In the genomic region with DNA sequence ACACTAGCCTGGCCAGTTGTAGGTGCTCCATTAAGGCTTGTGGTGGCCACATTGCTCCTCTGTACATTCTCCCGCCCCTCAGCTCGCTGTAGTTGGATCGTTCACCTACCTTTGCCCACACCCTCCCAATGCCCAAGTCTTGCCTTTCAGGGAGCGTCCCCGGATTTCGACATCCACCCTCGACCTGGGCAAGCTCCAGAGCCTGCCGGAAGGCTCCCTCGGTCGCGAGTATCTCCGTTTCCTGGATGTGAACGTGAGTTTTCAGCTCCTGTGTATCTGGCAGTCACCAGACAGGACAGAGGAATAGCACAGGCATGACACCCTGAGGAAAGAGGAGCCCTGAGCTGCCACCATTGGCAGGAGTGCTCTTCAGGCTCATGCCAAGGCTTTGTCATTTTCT, we compare ENCODE assay signal across 16 cellular contexts. TPM values are rescaled to one million over a fixed set of nuclear protein-coding genes. Genes with fewer than 3 reads are reported as not detected.
DNase-seq lines count a peak whose midpoint lies in the region; ATAC-seq lines count a peak whose summit lies in the region.
"Had no signal": no experiment of that assay in that cellular context is flagged by ENCODE, and none has a peak within 500 bp of the region (broad histone marks: within the 10 kb centered on the region; RNA-seq: fewer than 3 reads in every experiment).

No MANE protein-coding gene starts in this region.

- no peaks in the 10 kb centered on the region for H3K9me3 Mint-ChIP-seq in activated naive CD8-positive, alpha-beta T cell (ENCODE audit: low read depth)
- H3K9me3 Mint-ChIP-seq in activated naive CD8-positive, alpha-beta T cell treated with anti-CD3 and anti-CD28 coated beads, Interleukin-2, amount 50 U/mL, for 24 hours: no peaks in the 10 kb centered on the region
- H3K9me3 Mint-ChIP-seq in stimulated activated effector memory CD8-positive, alpha-beta T cell treated with anti-CD3 and anti-CD28 coated beads, Interleukin-12 subunit alpha, Interleukin-12 subunit beta, amount 100 ng/mL, for 72 hours: no peaks in the 10 kb centered on the region

- peak overlapping the region; percentile 97 for H3K4me3 Mint-ChIP-seq in activated naive CD8-positive, alpha-beta T cell
- no peak overlapping the region for H3K4me3 Mint-ChIP-seq in activated naive CD8-positive, alpha-beta T cell treated with anti-CD3 and anti-CD28 coated beads, Interleukin-2, amount 50 U/mL, for 24 hours
- no peak overlapping the region for H3K4me3 Mint-ChIP-seq in T-helper 17 cell
- H3K4me3 Mint-ChIP-seq in stimulated activated effector memory CD8-positive, alpha-beta T cell treated with anti-CD3 and anti-CD28 coated beads, Interleukin-12 subunit alpha, Interleukin-12 subunit beta, amount 100 ng/mL, for 72 hours: no peak overlapping the region

- DNase-seq in activated naive CD8-positive, alpha-beta T cell treated with anti-CD3 and anti-CD28 coated beads, Interleukin-2, amount 50 U/mL, for 24 hours: no peak
- DNase-seq in T-helper 17 cell: no peak
- DNase-seq in stimulated activated effector memory CD8-positive, alpha-beta T cell treated with anti-CD3 and anti-CD28 coated beads, Interleukin-12 subunit alpha, Interleukin-12 subunit beta, amount 100 ng/mL, for 72 hours (ENCODE audit: low spot score in 2 of 2): no peak
- DNase-seq in stimulated activated naive CD4-positive, alpha-beta T cell (lab: John Stamatoyannopoulos, UW): no peak
- DNase-seq in stimulated activated CD4-positive, alpha-beta T cell treated with anti-CD3 and anti-CD28 coated beads, Interleukin-15, amount 100 ng/mL, for 24 hours: no peak
- DNase-seq: AML-193; Calu3; CD4-positive, CD25-positive, alpha-beta regulatory T cell; DND-41; GDM1; NCI-H1436; NCI-H2029 treated with DMSO at 0.1 percent for 48 hours; NCI-H510A treated with DMSO at 0.1 percent for 48 hours had no signal

- peak overlapping the region; percentile 50 for H3K27ac Mint-ChIP-seq in activated naive CD8-positive, alpha-beta T cell
- H3K27ac Mint-ChIP-seq in activated naive CD8-positive, alpha-beta T cell treated with anti-CD3 and anti-CD28 coated beads, Interleukin-2, amount 50 U/mL, for 24 hours: no peak overlapping the region
- H3K27ac Mint-ChIP-seq in T-helper 17 cell: peak overlapping the region; percentile 24
- peak overlapping the region; percentile 37 for H3K27ac Mint-ChIP-seq in stimulated activated effector memory CD8-positive, alpha-beta T cell treated with anti-CD3 and anti-CD28 coated beads, Interleukin-12 subunit alpha, Interleukin-12 subunit beta, amount 100 ng/mL, for 72 hours

- ATAC-seq in activated naive CD8-positive, alpha-beta T cell treated with anti-CD3 and anti-CD28 coated beads, Interleukin-2, amount 50 U/mL, for 24 hours: no peak
- no peak for ATAC-seq in T-helper 17 cell
- peak; percentile 35 for ATAC-seq in esophagus mucosa
- no peak for ATAC-seq in stimulated activated effector memory CD8-positive, alpha-beta T cell treated with anti-CD3 and anti-CD28 coated beads, Interleukin-12 subunit alpha, Interleukin-12 subunit beta, amount 100 ng/mL, for 72 hours
- ATAC-seq: HCT116 had no signal

- H3K4me1 Mint-ChIP-seq in activated naive CD8-positive, alpha-beta T cell (ENCODE audit: low read depth): peaks cover 12% of the 10 kb centered on the region
- peaks cover 32% of the 10 kb centered on the region for H3K4me1 Mint-ChIP-seq in activated naive CD8-positive, alpha-beta T cell treated with anti-CD3 and anti-CD28 coated beads, Interleukin-2, amount 50 U/mL, for 24 hours
- peaks cover 26% of the 10 kb centered on the region for H3K4me1 Mint-ChIP-seq in T-helper 17 cell
- peaks cover 6% of the 10 kb centered on the region for H3K4me1 Mint-ChIP-seq in stimulated activated effector memory CD8-positive, alpha-beta T cell treated with anti-CD3 and anti-CD28 coated beads, Interleukin-12 subunit alpha, Interleukin-12 subunit beta, amount 100 ng/mL, for 72 hours

- H3K36me3 Mint-ChIP-seq in activated naive CD8-positive, alpha-beta T cell: peaks cover 2% of the 10 kb centered on the region
- H3K36me3 Mint-ChIP-seq in activated naive CD8-positive, alpha-beta T cell treated with anti-CD3 and anti-CD28 coated beads, Interleukin-2, amount 50 U/mL, for 24 hours (ENCODE audit: low read depth): peaks cover 13% of the 10 kb centered on the region
- H3K36me3 Mint-ChIP-seq in T-helper 17 cell (ENCODE audit: low read depth): peaks cover 2% of the 10 kb centered on the region
- peaks cover 53% of the 10 kb centered on the region for H3K36me3 Mint-ChIP-seq in stimulated activated effector memory CD8-positive, alpha-beta T cell treated with anti-CD3 and anti-CD28 coated beads, Interleukin-12 subunit alpha, Interleukin-12 subunit beta, amount 100 ng/mL, for 72 hours

- H3K9me3 ChIP-seq in T-helper 17 cell (ENCODE audit: control insufficient read depth, low read length, poor library complexity, severe bottlenecking): no peaks in the 10 kb centered on the region

- H3K27me3 Mint-ChIP-seq in activated naive CD8-positive, alpha-beta T cell: no peaks in the 10 kb centered on the region
- H3K27me3 Mint-ChIP-seq in activated naive CD8-positive, alpha-beta T cell treated with anti-CD3 and anti-CD28 coated beads, Interleukin-2, amount 50 U/mL, for 24 hours: peaks cover 4% of the 10 kb centered on the region
- H3K27me3 Mint-ChIP-seq in T-helper 17 cell: no peaks in the 10 kb centered on the region

RNA-seq across cellular contexts. Expression of a gene that starts 3.0 kb away (rescaled TPM):
- 10 to 100 TPM; 35.8 to 36.7 TPM for total RNA-seq in T-helper 17 cell
- 61.7 TPM for total RNA-seq in esophagus mucosa

RNA-seq across cellular contexts. Expression of a gene that starts 3.4 kb away (rescaled TPM):
- 1 to 10 TPM; 8.5 to 9.9 TPM for total RNA-seq in T-helper 17 cell
- total RNA-seq in esophagus mucosa: 40.3 TPM

RNA-seq across cellular contexts. Expression of a gene that starts 14.7 kb away (rescaled TPM):
- total RNA-seq in T-helper 17 cell: 1 to 10 TPM; 8.2 to 8.3 TPM
- total RNA-seq in esophagus mucosa: 58.8 TPM

RNA-seq across cellular contexts. Expression of a gene that starts 45.5 kb away (rescaled TPM):
- total RNA-seq in T-helper 17 cell (10 to 100 TPM; 29.5 to 43.3 TPM), esophagus mucosa (38.5 TPM)

RNA-seq across cellular contexts. Expression of a gene that starts 49.6 kb away (rescaled TPM):
- 10 to 100 TPM in 1 of 2 donors, 1 to 10 TPM in 1; 6.1 to 10.3 TPM for total RNA-seq in T-helper 17 cell
- total RNA-seq in esophagus mucosa: 24.8 TPM
